In the genomic region with DNA sequence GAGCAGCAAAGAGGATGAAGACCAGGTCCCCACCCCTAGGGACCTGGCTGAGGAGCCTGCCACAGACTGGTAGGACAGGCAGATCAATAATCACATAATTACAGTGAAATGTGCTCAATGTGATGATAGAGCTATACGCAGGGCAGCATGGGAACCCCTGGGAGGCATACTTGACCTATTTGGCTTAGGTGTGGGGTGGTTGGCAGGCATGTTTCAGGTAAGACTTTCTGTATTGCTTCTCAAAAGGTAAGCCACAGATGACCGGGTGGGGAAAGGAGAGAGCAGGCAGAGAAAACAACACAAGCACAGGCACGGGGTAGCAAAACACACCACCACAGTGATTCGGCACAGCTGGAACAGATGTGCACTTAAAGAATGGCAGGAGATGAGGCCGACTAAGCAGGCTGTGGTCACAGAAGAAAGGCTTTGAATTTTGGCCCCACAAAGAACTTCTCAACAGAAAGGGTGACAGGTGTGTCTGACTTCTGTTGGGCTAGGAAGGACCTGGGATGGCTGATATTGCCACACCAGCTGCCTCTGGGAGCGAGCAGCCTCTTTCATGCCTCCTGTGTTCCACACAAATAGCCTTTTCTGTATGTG, we compare ENCODE assay signal across 18 cellular contexts.
"Had no signal": no experiment of that assay in that cellular context is flagged by ENCODE, and none has a peak within 500 bp of the region (broad histone marks: within the 10 kb centered on the region; RNA-seq: fewer than 3 reads in every experiment).

No MANE protein-coding gene starts in this region.

- DNase-seq: heart left ventricle; hippocampal formation; left colon; left ventricle myocardium superior; mesenchymal stem cell; naive thymus-derived CD4-positive, alpha-beta T cell; spleen; stimulated activated CD4-positive, alpha-beta T cell treated with anti-CD3 and anti-CD28 coated beads, Interleukin-15, amount 100 ng/mL, for 24 hours; stimulated activated CD4-positive, alpha-beta T cell treated with anti-CD3 and anti-CD28 coated beads, Interleukin-1b, Interleukin-23, amount 100 ng/mL, for 48 hours; stimulated activated CD4-positive, alpha-beta T cell treated with anti-CD3 and anti-CD28 coated beads, Interleukin-4, amount 100 ng/mL, for 24 hours; stimulated activated naive CD8-positive, alpha-beta T cell treated with anti-CD3 and anti-CD28 coated beads, Interleukin-15, amount 100 ng/mL, for 72 hours; testis; transverse colon had no signal

- H3K4me3 Mint-ChIP-seq: dendritic cell treated with granulocyte-macrophage colony-stimulating factor and Interleukin-4, amounts not matched to agents 40 ng/mL and 50 ng/mL, for 4 days; naive thymus-derived CD4-positive, alpha-beta T cell; stimulated activated memory B cell treated with anti-CD40 and anti-IgM and Interleukin-4, amounts not matched to agents 10 μg/mL and 1 μg/mL and 100 μg/mL, for 72 hours; stimulated activated naive CD8-positive, alpha-beta T cell treated with anti-CD3 and anti-CD28 coated beads, Interleukin-15, amount 100 ng/mL, for 72 hours had no signal

- H3K27me3 ChIP-seq: heart left ventricle, neutrophil, spleen, testis, transverse colon had no signal

- H3K4me1 ChIP-seq: heart left ventricle, spleen, testis had no signal

- ATAC-seq: heart left ventricle; left colon; left ventricle myocardium superior; naive thymus-derived CD4-positive, alpha-beta T cell; sciatic nerve; stimulated activated memory B cell treated with anti-CD40 and anti-IgM and Interleukin-4, amounts not matched to agents 10 μg/mL and 1 μg/mL and 100 μg/mL, for 72 hours; stimulated activated naive CD8-positive, alpha-beta T cell treated with anti-CD3 and anti-CD28 coated beads, Interleukin-15, amount 100 ng/mL, for 72 hours had no signal

- H3K27me3 Mint-ChIP-seq: dendritic cell treated with granulocyte-macrophage colony-stimulating factor and Interleukin-4, amounts not matched to agents 40 ng/mL and 50 ng/mL, for 4 days; naive thymus-derived CD4-positive, alpha-beta T cell; stimulated activated memory B cell treated with anti-CD40 and anti-IgM and Interleukin-4, amounts not matched to agents 10 μg/mL and 1 μg/mL and 100 μg/mL, for 72 hours; stimulated activated naive CD8-positive, alpha-beta T cell treated with anti-CD3 and anti-CD28 coated beads, Interleukin-15, amount 100 ng/mL, for 72 hours had no signal

- H3K9me3 ChIP-seq: heart left ventricle, neutrophil, spleen, testis, transverse colon had no signal

- H3K27ac Mint-ChIP-seq: dendritic cell treated with granulocyte-macrophage colony-stimulating factor and Interleukin-4, amounts not matched to agents 40 ng/mL and 50 ng/mL, for 4 days; stimulated activated memory B cell treated with anti-CD40 and anti-IgM and Interleukin-4, amounts not matched to agents 10 μg/mL and 1 μg/mL and 100 μg/mL, for 72 hours had no signal

- H3K4me3 ChIP-seq: heart left ventricle, lung, spleen, testis, transverse colon had no signal

- H3K9me3 Mint-ChIP-seq: dendritic cell treated with granulocyte-macrophage colony-stimulating factor and Interleukin-4, amounts not matched to agents 40 ng/mL and 50 ng/mL, for 4 days; naive thymus-derived CD4-positive, alpha-beta T cell; stimulated activated memory B cell treated with anti-CD40 and anti-IgM and Interleukin-4, amounts not matched to agents 10 μg/mL and 1 μg/mL and 100 μg/mL, for 72 hours; stimulated activated naive CD8-positive, alpha-beta T cell treated with anti-CD3 and anti-CD28 coated beads, Interleukin-15, amount 100 ng/mL, for 72 hours had no signal

- H3K4me1 Mint-ChIP-seq: naive thymus-derived CD4-positive, alpha-beta T cell; stimulated activated memory B cell treated with anti-CD40 and anti-IgM and Interleukin-4, amounts not matched to agents 10 μg/mL and 1 μg/mL and 100 μg/mL, for 72 hours; stimulated activated naive CD8-positive, alpha-beta T cell treated with anti-CD3 and anti-CD28 coated beads, Interleukin-15, amount 100 ng/mL, for 72 hours had no signal

- H3K27ac ChIP-seq: heart left ventricle, neutrophil, spleen, testis, transverse colon had no signal
